Comparison of ENCODE assay signal across 14 cellular contexts in genomic region chr6:6821639-6822261, GRCh38.
DNase-seq lines count a peak whose midpoint lies in the region; ATAC-seq, FAIRE-seq and TF ChIP-seq lines count a peak whose summit lies in the region.
"Had no signal": no experiment of that assay in that cellular context is flagged by ENCODE, and none has a peak within 500 bp of the region (broad histone marks: within the 10 kb centered on the region; RNA-seq: fewer than 3 reads in every experiment).

No MANE protein-coding gene starts in this region.

- H3K27ac ChIP-seq in VCaP: peak overlapping the region; percentile 43
- H3K27ac ChIP-seq in esophagus squamous epithelium: peak overlapping the region; percentile 66 to 92 (median 84)

- no peak overlapping the region for H3K4me3 ChIP-seq in esophagus squamous epithelium

- H3K36me3 ChIP-seq in esophagus squamous epithelium: no peaks in the 10 kb centered on the region

- no peaks in the 10 kb centered on the region for H3K36me3 Mint-ChIP-seq in stimulated activated memory B cell treated with anti-CD40 and anti-IgM and Interleukin-4, amounts not matched to agents 10 μg/mL and 1 μg/mL and 100 μg/mL, for 72 hours
- H3K36me3 Mint-ChIP-seq: IgD-negative memory B cell had no signal

- TF ChIP-seq POLR2A in esophagus squamous epithelium (IDR thresholded peaks at IDR 0.05): no peak

- TF ChIP-seq CTCF in VCaP (conservative IDR thresholded peaks at IDR 0.05): no peak
- TF ChIP-seq CTCF in esophagus squamous epithelium (IDR thresholded peaks at IDR 0.05): no peak

- FAIRE-seq in HTR-8/SVneo (lab: Jason Lieb, UNC): peak; percentile 94
- peak; percentile 99 for FAIRE-seq in urothelium cell line (lab: Jason Lieb, UNC)
- FAIRE-seq: D721Med had no signal

- H3K27me3 ChIP-seq in esophagus squamous epithelium: no peaks in the 10 kb centered on the region

- no peaks in the 10 kb centered on the region for H3K9me3 Mint-ChIP-seq in stimulated activated memory B cell treated with anti-CD40 and anti-IgM and Interleukin-4, amounts not matched to agents 10 μg/mL and 1 μg/mL and 100 μg/mL, for 72 hours
- H3K9me3 Mint-ChIP-seq: IgD-negative memory B cell had no signal

- H3K4me3 Mint-ChIP-seq in stimulated activated memory B cell treated with anti-CD40 and anti-IgM and Interleukin-4, amounts not matched to agents 10 μg/mL and 1 μg/mL and 100 μg/mL, for 72 hours: no peak overlapping the region
- H3K4me3 Mint-ChIP-seq: IgD-negative memory B cell had no signal

- no peaks in the 10 kb centered on the region for H3K9me3 ChIP-seq in esophagus squamous epithelium

- no peak overlapping the region for H3K27ac Mint-ChIP-seq in stimulated activated memory B cell treated with anti-CD40 and anti-IgM and Interleukin-4, amounts not matched to agents 10 μg/mL and 1 μg/mL and 100 μg/mL, for 72 hours
- H3K27ac Mint-ChIP-seq: IgD-negative memory B cell had no signal

- no peak for ATAC-seq in stimulated activated memory B cell treated with anti-CD40 and anti-IgM and Interleukin-4, amounts not matched to agents 10 μg/mL and 1 μg/mL and 100 μg/mL, for 72 hours

- WGBS in esophagus squamous epithelium, 2 donors: 51 to 62% methylated on average over 3 of the region's 3 CpGs

- H3K27me3 Mint-ChIP-seq in stimulated activated memory B cell treated with anti-CD40 and anti-IgM and Interleukin-4, amounts not matched to agents 10 μg/mL and 1 μg/mL and 100 μg/mL, for 72 hours: peaks cover 12% of the 10 kb centered on the region

- intact Hi-C loops in esophagus squamous epithelium (cut with DNase I): no loop called here

- DNase-seq in HTR-8/SVneo (ENCODE audit: insufficient read length, low spot score) (no peak), esophagus squamous epithelium (lab: John Stamatoyannopoulos, UW) (no peak), urothelium cell line (ENCODE audit: low spot score) (no peak), SHP77 (lab: John Stamatoyannopoulos, UW) (no peak), NCI-H1105 (lab: John Stamatoyannopoulos, UW) (no peak)
- DNase-seq: ACHN; C1 segment of cervical spinal cord; H7; NK-92 treated with Interleukin-12 subunit alpha and Interleukin-12 subunit beta, amount 100 ng/mL, for 24 hours; SHP77 treated with DMSO at 0.1 percent for 48 hours had no signal

- peaks cover 31 to 70% (median 33%) of the 10 kb centered on the region in 3 donors for H3K4me1 ChIP-seq in esophagus squamous epithelium

- peaks cover 8% of the 10 kb centered on the region for H3K4me1 Mint-ChIP-seq in stimulated activated memory B cell treated with anti-CD40 and anti-IgM and Interleukin-4, amounts not matched to agents 10 μg/mL and 1 μg/mL and 100 μg/mL, for 72 hours
